ENCODE assay signal across 8 cellular contexts in genomic region chr11:10752486-10752885, GRCh38. TPM values are rescaled to one million over a fixed set of nuclear protein-coding genes. Genes with fewer than 3 reads are reported as not detected.
DNase-seq lines count a peak whose midpoint lies in the region; ATAC-seq and TF ChIP-seq lines count a peak whose summit lies in the region.

No MANE protein-coding gene starts in this region.

- intact Hi-C loops in activated B cell treated with CpG ODN at 0.5 μM for 24 hours (cut with micrococcal nuclease) = no loop called here
- intact Hi-C loops in stomach (cut with DNase I; ENCODE audit: low total_unique reads) = no loop called here

- no peaks in the 10 kb centered on the region for H3K27me3 Mint-ChIP-seq in activated T-cell treated with anti-CD3 and anti-CD28 coated beads, Interleukin-2, amount 50 U/mL, for 24 hours
- no peaks in the 10 kb centered on the region for H3K27me3 Mint-ChIP-seq in activated B cell treated with CpG ODN at 0.5 μM for 24 hours

- ATAC-seq in activated B cell treated with CpG ODN at 0.5 μM for 24 hours (ENCODE audit: low read depth) (no peak), GM21390 (IDR thresholded peaks at IDR 0.05; ENCODE audit: unreplicated experiment) (no peak), HG03159 (IDR thresholded peaks at IDR 0.05; ENCODE audit: unreplicated experiment) (no peak)

- no peak for TF ChIP-seq EP300 in stomach (IDR thresholded peaks at IDR 0.05)

- H3K4me1 ChIP-seq in stomach = peaks cover 9 to 29% (median 22%) of the 10 kb centered on the region in 4 donors

- no peak for TF ChIP-seq POLR2A in stomach (IDR thresholded peaks at IDR 0.05)

- no peak overlapping the region for H3K27ac Mint-ChIP-seq in activated T-cell treated with anti-CD3 and anti-CD28 coated beads, Interleukin-2, amount 50 U/mL, for 24 hours
- H3K27ac Mint-ChIP-seq in activated B cell treated with CpG ODN at 0.5 μM for 24 hours = no peak overlapping the region

- peak overlapping the region; percentile 96 for H3K4me3 ChIP-seq in iPS-11a (ENCODE audit: low read depth, low read length)
- peak overlapping the region; percentile 68 to 89 (median 76) for H3K4me3 ChIP-seq in stomach

- H3K4me1 Mint-ChIP-seq in activated T-cell treated with anti-CD3 and anti-CD28 coated beads, Interleukin-2, amount 50 U/mL, for 24 hours (ENCODE audit: low read depth) = peaks cover 26% of the 10 kb centered on the region
- H3K4me1 Mint-ChIP-seq in activated B cell treated with CpG ODN at 0.5 μM for 24 hours = peaks cover 23% of the 10 kb centered on the region

- H3K36me3 Mint-ChIP-seq in activated T-cell treated with anti-CD3 and anti-CD28 coated beads, Interleukin-2, amount 50 U/mL, for 24 hours (ENCODE audit: low read depth) = peaks cover 44% of the 10 kb centered on the region
- peaks cover 42% of the 10 kb centered on the region for H3K36me3 Mint-ChIP-seq in activated B cell treated with CpG ODN at 0.5 μM for 24 hours (ENCODE audit: low read depth)

- H3K9me3 ChIP-seq in stomach = no peaks in the 10 kb centered on the region

- 40 to 62% (median 59%) methylated on average over 7 of the region's 7 CpGs for WGBS in stomach, 5 donors

- TF ChIP-seq CTCF in activated B cell treated with CpG ODN at 0.5 μM for 24 hours (IDR thresholded peaks at IDR 0.05) (no peak), stomach (IDR thresholded peaks at IDR 0.05) (no peak)

- no peak for DNase-seq in activated T-cell treated with anti-CD3 and anti-CD28 coated beads, Interleukin-2, amount 50 U/mL, for 24 hours
- DNase-seq in activated T-cell treated with anti-CD3 and anti-CD28 coated beads, Interleukin-2, amount 50 U/mL, for 48 hours = no peak
- no peak for DNase-seq in activated B cell treated with CpG ODN at 0.5 μM for 24 hours
- no peak for DNase-seq in stomach
- DNase-seq in iPS-NIHi7 (ENCODE audit: extremely low spot score) = no peak

- no peak overlapping the region for H3K27ac ChIP-seq in stomach

- no peaks in the 10 kb centered on the region for H3K27me3 ChIP-seq in stomach

- peaks cover 0 to 40% (median 0%) of the 10 kb centered on the region in 4 donors for H3K36me3 ChIP-seq in stomach

- POLR2A ChIA-PET in activated B cell treated with CpG ODN at 0.5 μM for 24 hours (lab: Charles Lee) = interaction anchor here (0.6 kb wide), 2 partner anchors 8 to 473 kb away, joined by 3 to 7 read pairs; no protein-coding TSS in a partner anchor

- no peaks in the 10 kb centered on the region for H3K9me3 Mint-ChIP-seq in activated T-cell treated with anti-CD3 and anti-CD28 coated beads, Interleukin-2, amount 50 U/mL, for 24 hours
- no peaks in the 10 kb centered on the region for H3K9me3 Mint-ChIP-seq in activated B cell treated with CpG ODN at 0.5 μM for 24 hours

- H3K4me3 Mint-ChIP-seq in activated T-cell treated with anti-CD3 and anti-CD28 coated beads, Interleukin-2, amount 50 U/mL, for 24 hours = peak overlapping the region; percentile 96
- peak overlapping the region; percentile 95 for H3K4me3 Mint-ChIP-seq in activated B cell treated with CpG ODN at 0.5 μM for 24 hours

- CTCF ChIA-PET in activated B cell treated with CpG ODN at 0.5 μM for 24 hours (lab: Charles Lee) = interaction anchor here (1.5 kb wide), 1 partner anchor 18 kb away, joined by 5 read pairs; no protein-coding TSS in a partner anchor

RNA-seq across cellular contexts. Expression of gene CTR9, which starts 1.4 kb away (rescaled TPM):
- total RNA-seq in activated B cell treated with CpG ODN at 0.5 μM for 24 hours = 50.6 and 52.8 TPM in 2 replicates
- 10 to 100 TPM in 3 of 5 donors, 1 to 10 TPM in 2; 9.3 to 39.5 (median 21.9) TPM for total RNA-seq in stomach
- polyA plus RNA-seq in stomach = 10 to 100 TPM in 2 of 3 donors, 1 to 10 TPM in 1; 9.1 to 10.4 (median 10.4) TPM

RNA-seq across cellular contexts. Expression of gene EIF4G2, which starts 56.2 kb away (rescaled TPM):
- total RNA-seq in activated B cell treated with CpG ODN at 0.5 μM for 24 hours (675 and 769 TPM in 2 replicates), stomach (100 to 1,000 TPM; 344 to 576 (median 400) TPM)
- 100 to 1,000 TPM; 182 to 291 (median 286) TPM for polyA plus RNA-seq in stomach

RNA-seq across cellular contexts. Expression of gene IRAG1, which starts 58.9 kb away (rescaled TPM):
- total RNA-seq in activated B cell treated with CpG ODN at 0.5 μM for 24 hours (not detected in 2 replicates), stomach (10 to 100 TPM; 24.6 to 60.7 (median 40.3) TPM)
- polyA plus RNA-seq in stomach = 10 to 100 TPM; 12.7 to 17.2 (median 17.1) TPM

Comparison
In these comparisons a context has a peak if more than half of its experiments do, and no peak if none do; other contexts are left out.
1. RNA of gene IRAG1, which starts 58.9 kb away (total RNA-seq): 24.6 to 60.7 TPM in stomach; not detected in activated B cell treated with CpG ODN at 0.5 μM for 24 hours; every median in the first group is over 10 times any median in the second.